9 cellular contexts compared by ENCODE assay signal in the genomic region with DNA sequence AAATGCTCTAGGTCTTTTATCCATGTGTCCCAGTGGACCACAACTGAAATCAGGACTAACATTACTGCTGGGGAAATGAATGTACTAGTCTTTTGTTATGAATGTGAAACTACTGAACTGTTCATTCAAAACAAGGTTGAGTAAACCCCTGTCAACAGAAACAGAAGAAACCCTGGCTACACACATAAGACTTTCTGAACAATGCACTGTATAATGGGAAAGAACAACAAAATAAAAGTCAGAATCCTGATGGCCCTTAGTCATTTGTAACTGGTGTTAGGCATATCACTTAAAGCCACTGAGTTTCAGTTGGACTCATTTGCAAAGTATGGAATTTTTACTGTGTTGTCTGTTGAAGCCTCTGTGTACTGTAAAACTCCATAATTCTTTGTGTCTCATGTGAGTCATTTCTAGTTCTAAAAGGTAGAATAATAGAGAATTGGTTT.
DNase-seq lines count a peak whose midpoint lies in the region; ATAC-seq and TF ChIP-seq lines count a peak whose summit lies in the region.
"Had no signal": no experiment of that assay in that cellular context is flagged by ENCODE, and none has a peak within 500 bp of the region (broad histone marks: within the 10 kb centered on the region; RNA-seq: fewer than 3 reads in every experiment).

No MANE protein-coding gene starts in this region.

- H3K4me1 Mint-ChIP-seq in progenitor cell of endocrine pancreas (ENCODE audit: low read depth), result peaks cover 2% of the 10 kb centered on the region

- peak; percentile 81 for ATAC-seq in GM21381 (IDR thresholded peaks at IDR 0.05; ENCODE audit: unreplicated experiment)
- ATAC-seq in HG03439 (IDR thresholded peaks at IDR 0.05; ENCODE audit: unreplicated experiment), result peak; percentile 90
- ATAC-seq: HCT116 had no signal

- in situ Hi-C loops in GM13976 (cut with MboI; ENCODE audit: low sequenced_read_pairs, unreplicated experiment), result no loop called here

- no peak overlapping the region for H3K27ac ChIP-seq in right atrium auricular region

- H3K4me1 ChIP-seq in right atrium auricular region, result peaks cover 0 to 4% of the 10 kb centered on the region in 2 donors

- no peaks in the 10 kb centered on the region for H3K9me3 ChIP-seq in right atrium auricular region

- peaks cover 3% of the 10 kb centered on the region for H3K36me3 ChIP-seq in right atrium auricular region

- no peaks in the 10 kb centered on the region for H3K27me3 ChIP-seq in right atrium auricular region

- TF ChIP-seq CTCF in GM13976 (IDR thresholded peaks at IDR 0.05; ENCODE audit: borderline replicate concordance, control extremely low read depth, extremely low read depth, insufficient read depth, missing control alignments) (no peak), epithelial cell of esophagus (IDR thresholded peaks at IDR 0.05; ENCODE audit: insufficient read depth, low read depth, low read length, missing control alignments) (no peak), progenitor cell of endocrine pancreas (IDR thresholded peaks at IDR 0.05; ENCODE audit: unreplicated experiment) (no peak), right atrium auricular region (IDR thresholded peaks at IDR 0.05) (no peak)

- H3K9me3 Mint-ChIP-seq in progenitor cell of endocrine pancreas (ENCODE audit: low read depth), result no peaks in the 10 kb centered on the region

- H3K27ac Mint-ChIP-seq in progenitor cell of endocrine pancreas, result no peak overlapping the region

- H3K36me3 Mint-ChIP-seq in progenitor cell of endocrine pancreas (ENCODE audit: insufficient read depth), result peaks cover 16% of the 10 kb centered on the region

- no peaks in the 10 kb centered on the region for H3K27me3 Mint-ChIP-seq in progenitor cell of endocrine pancreas

- DNase-seq in GM13976 (ENCODE audit: low spot score) (peak; percentile 25), epithelial cell of esophagus (ENCODE audit: low read depth) (peak; percentile 9), progenitor cell of endocrine pancreas (ENCODE audit: low spot score, unreplicated experiment) (no peak), NCI-H1048 (lab: John Stamatoyannopoulos, UW) (no peak), right atrium auricular region (ENCODE audit: low spot score) (no peak)
- no peak for DNase-seq in activated CD8-positive, alpha-beta memory T cell treated with anti-CD3 and anti-CD28 coated beads for 24 hours

- no peak overlapping the region for H3K4me3 Mint-ChIP-seq in progenitor cell of endocrine pancreas (ENCODE audit: low read depth)

- H3K4me3 ChIP-seq in epithelial cell of esophagus (ENCODE audit: low read length), result no peak overlapping the region
- no peak overlapping the region for H3K4me3 ChIP-seq in right atrium auricular region

Comparison
In these comparisons a context has a peak if more than half of its experiments do, and no peak if none do; other contexts are left out.
1. DNase-seq: peak in GM13976 (single experiment) and epithelial cell of esophagus (single experiment); none in progenitor cell of endocrine pancreas (single experiment), NCI-H1048 (single experiment), right atrium auricular region (single experiment) and activated CD8-positive, alpha-beta memory T cell treated with anti-CD3 and anti-CD28 coated beads for 24 hours (single experiment).